In genomic region chr22:46447906-46448669, GRCh38 we compare ENCODE assay signal across 19 cellular contexts.
"Had no signal": no experiment of that assay in that cellular context is flagged by ENCODE, and none has a peak within 500 bp of the region (broad histone marks: within the 10 kb centered on the region; RNA-seq: fewer than 3 reads in every experiment).

No MANE protein-coding gene starts in this region.

- H3K27me3 Mint-ChIP-seq: activated CD4-positive, alpha-beta T cell treated with anti-CD3 and anti-CD28 coated beads, Interleukin-2, amount 10 ng/mL, durations not matched to agents 24 days and 14 days had no signal

- H3K4me3 Mint-ChIP-seq: activated B cell treated with CpG ODN at 0.5 μM for 24 hours; activated CD4-positive, alpha-beta T cell treated with anti-CD3 and anti-CD28 coated beads, Interleukin-2, amount 10 ng/mL, durations not matched to agents 24 days and 14 days; activated CD8-positive, alpha-beta T cell treated with anti-CD3 and anti-CD28 coated beads for 36 hours; activated naive CD4-positive, alpha-beta T cell treated with anti-CD3 and anti-CD28 coated beads for 36 hours; activated T-cell treated with anti-CD3 and anti-CD28 coated beads, Interleukin-2, amount 50 U/mL, for 24 hours; naive thymus-derived CD4-positive, alpha-beta T cell; T-cell had no signal

- H3K9me3 Mint-ChIP-seq: activated B cell treated with CpG ODN at 0.5 μM for 24 hours; activated CD4-positive, alpha-beta T cell treated with anti-CD3 and anti-CD28 coated beads, Interleukin-2, amount 10 ng/mL, durations not matched to agents 24 days and 14 days; activated CD8-positive, alpha-beta T cell treated with anti-CD3 and anti-CD28 coated beads for 36 hours; activated naive CD4-positive, alpha-beta T cell treated with anti-CD3 and anti-CD28 coated beads for 36 hours; activated T-cell treated with anti-CD3 and anti-CD28 coated beads, Interleukin-2, amount 50 U/mL, for 24 hours; activated T-helper 2 cell treated with anti-CD3 and anti-CD28 coated beads, Interferon-gamma antibody, Interleukin-2, Interleukin-4, amounts not matched to agents 10 μg/mL and 5 μg/mL and 100 μg/mL, durations not matched to agents 14 hours and 24 hours and 36 hours; naive thymus-derived CD4-positive, alpha-beta T cell; T-cell had no signal

- DNase-seq: activated B cell treated with CpG ODN at 0.5 μM for 24 hours; activated CD4-positive, alpha-beta T cell treated with anti-CD3 and anti-CD28 coated beads, Interleukin-2, amount 10 ng/mL, durations not matched to agents 24 days and 14 days; activated CD8-positive, alpha-beta T cell treated with anti-CD3 and anti-CD28 coated beads for 36 hours; activated naive CD4-positive, alpha-beta T cell treated with anti-CD3 and anti-CD28 coated beads for 36 hours; activated T-cell treated with anti-CD3 and anti-CD28 coated beads, Interleukin-2, amount 50 U/mL, for 24 hours; brain microvascular endothelial cell; central memory CD4-positive, alpha-beta T cell; gastrocnemius medialis; left ventricle myocardium superior; mesendoderm; naive thymus-derived CD4-positive, alpha-beta T cell; retina; spleen; stimulated activated CD8-positive, alpha-beta memory T cell treated with anti-CD3 and anti-CD28 coated beads, Interleukin-4, amount 100 ng/mL, for 48 hours; T-cell; uterus had no signal

- H3K36me3 ChIP-seq: brain microvascular endothelial cell, gastrocnemius medialis, spleen, uterus had no signal

- H3K36me3 Mint-ChIP-seq: naive thymus-derived CD4-positive, alpha-beta T cell; T-cell had no signal

- H3K4me3 ChIP-seq: dorsolateral prefrontal cortex, gastrocnemius medialis, spleen, uterus had no signal

- FAIRE-seq: colon had no signal

- H3K27ac ChIP-seq: brain microvascular endothelial cell, dorsolateral prefrontal cortex, gastrocnemius medialis, spleen, uterus had no signal

- H3K27me3 ChIP-seq: uterus had no signal

- H3K4me1 Mint-ChIP-seq: activated B cell treated with CpG ODN at 0.5 μM for 24 hours; activated CD4-positive, alpha-beta T cell treated with anti-CD3 and anti-CD28 coated beads, Interleukin-2, amount 10 ng/mL, durations not matched to agents 24 days and 14 days; naive thymus-derived CD4-positive, alpha-beta T cell; T-cell had no signal

- H3K9me3 ChIP-seq: gastrocnemius medialis, spleen, uterus had no signal

- H3K27ac Mint-ChIP-seq: activated B cell treated with CpG ODN at 0.5 μM for 24 hours; activated CD4-positive, alpha-beta T cell treated with anti-CD3 and anti-CD28 coated beads, Interleukin-2, amount 10 ng/mL, durations not matched to agents 24 days and 14 days; activated CD8-positive, alpha-beta T cell treated with anti-CD3 and anti-CD28 coated beads for 36 hours; activated naive CD4-positive, alpha-beta T cell treated with anti-CD3 and anti-CD28 coated beads for 36 hours; activated T-cell treated with anti-CD3 and anti-CD28 coated beads, Interleukin-2, amount 50 U/mL, for 24 hours; activated T-helper 2 cell treated with anti-CD3 and anti-CD28 coated beads, Interferon-gamma antibody, Interleukin-2, Interleukin-4, amounts not matched to agents 10 μg/mL and 5 μg/mL and 100 μg/mL, durations not matched to agents 14 hours and 24 hours and 36 hours; T-cell had no signal

- H3K4me1 ChIP-seq: gastrocnemius medialis, spleen, uterus had no signal
